In genomic region chr5:157670662-157671591, GRCh38 we compare ENCODE assay signal across 8 cellular contexts. TPM values are rescaled to one million over a fixed set of nuclear protein-coding genes. Genes with fewer than 3 reads are reported as not detected.
A peak's percentile ranks its signal among the peaks of the same experiment; 100 is the strongest.
DNase-seq lines count a peak whose midpoint lies in the region; ATAC-seq, FAIRE-seq and TF ChIP-seq lines count a peak whose summit lies in the region.

Gene C5orf52, plus strand, starts transcription at chr5:157671533. Its CDS starts 82 bp downstream, at chr5:157671615.

- DNase-seq in GM12865 (ENCODE audit: low read depth) (peak; percentile 31), HT-29 (ENCODE audit: low spot score) (peak; percentile 89), esophagus squamous epithelium (lab: John Stamatoyannopoulos, UW) (no peak), natural killer cell (no peak), pons (ENCODE audit: low spot score) (no peak), RCC 7860 (ENCODE audit: low spot score) (no peak)
- peak; percentile 27 for DNase-seq in activated CD4-positive, alpha-beta memory T cell treated with anti-CD3 and anti-CD28 coated beads, Interleukin-2, amount 10 ng/mL, durations not matched to agents 7 days and 5 days

- H3K27ac ChIP-seq in esophagus squamous epithelium = peak within 1 kb of the TSS in 1 of 4 donors; percentile 30

- peak within 1 kb of the TSS; percentile 88 for H3K4me3 Mint-ChIP-seq in activated CD4-positive, alpha-beta memory T cell treated with anti-CD3 and anti-CD28 coated beads, Interleukin-2, amount 10 ng/mL, durations not matched to agents 7 days and 5 days
- peak within 1 kb of the TSS; percentile 82 for H3K4me3 Mint-ChIP-seq in natural killer cell

- H3K36me3 Mint-ChIP-seq in activated CD4-positive, alpha-beta memory T cell treated with anti-CD3 and anti-CD28 coated beads, Interleukin-2, amount 10 ng/mL, durations not matched to agents 7 days and 5 days (ENCODE audit: low read depth) = peaks cover 6% of the 10 kb centered on the region
- H3K36me3 Mint-ChIP-seq in natural killer cell = peaks cover 6% of the 10 kb centered on the region

- peaks cover 0 to 17% (median 11%) of the 10 kb centered on the region in 3 donors for H3K4me1 ChIP-seq in esophagus squamous epithelium

- POLR2A ChIA-PET in activated CD4-positive, alpha-beta memory T cell treated with anti-CD3 and anti-CD28 coated beads, Interleukin-2, amount 10 ng/mL, durations not matched to agents 7 days and 5 days (lab: Charles Lee) = interaction anchor here (0.9 to 1.5 kb wide), 3 partner anchors 20 to 146 kb away, joined by 3 to 5 read pairs (median 4); no protein-coding TSS in a partner anchor

- ATAC-seq in natural killer cell (peak; percentile 47 to 51 (median 47)), GM18861 (IDR thresholded peaks at IDR 0.05; ENCODE audit: unreplicated experiment) (no peak)

- H3K4me1 Mint-ChIP-seq in activated CD4-positive, alpha-beta memory T cell treated with anti-CD3 and anti-CD28 coated beads, Interleukin-2, amount 10 ng/mL, durations not matched to agents 7 days and 5 days = peaks cover 25% of the 10 kb centered on the region
- peaks cover 24 to 27% of the 10 kb centered on the region in 2 donors for H3K4me1 Mint-ChIP-seq in natural killer cell

- TF ChIP-seq CTCF in GM12865 (IDR thresholded peaks at IDR 0.05; ENCODE audit: insufficient read depth, low read depth, low read length, missing control alignments) = no peak
- no peak for TF ChIP-seq CTCF in esophagus squamous epithelium (IDR thresholded peaks at IDR 0.05)
- no peak for TF ChIP-seq CTCF in natural killer cell (IDR thresholded peaks at IDR 0.05)

- H3K27me3 ChIP-seq in esophagus squamous epithelium = peaks cover 0 to 10% (median 0%) of the 10 kb centered on the region in 4 donors

- H3K4me3 ChIP-seq in GM12865 (ENCODE audit: low read depth, low read length) = peak within 1 kb of the TSS; percentile 58
- H3K4me3 ChIP-seq in esophagus squamous epithelium = peak within 1 kb of the TSS; percentile 46 to 81 (median 57)

- WGBS in esophagus squamous epithelium, 2 donors = 1% methylated on average over 24 to 25 of the region's 59 CpGs

- peaks cover 29% of the 10 kb centered on the region for H3K27me3 Mint-ChIP-seq in activated CD4-positive, alpha-beta memory T cell treated with anti-CD3 and anti-CD28 coated beads, Interleukin-2, amount 10 ng/mL, durations not matched to agents 7 days and 5 days
- peaks cover 43 to 52% of the 10 kb centered on the region in 2 donors for H3K27me3 Mint-ChIP-seq in natural killer cell (ENCODE audit: low read depth in 2 of 2)

- H3K27ac Mint-ChIP-seq in activated CD4-positive, alpha-beta memory T cell treated with anti-CD3 and anti-CD28 coated beads, Interleukin-2, amount 10 ng/mL, durations not matched to agents 7 days and 5 days = peak within 1 kb of the TSS; percentile 27
- peak within 1 kb of the TSS in 1 of 2 donors; percentile 73 for H3K27ac Mint-ChIP-seq in natural killer cell

- no peaks in the 10 kb centered on the region for H3K36me3 ChIP-seq in esophagus squamous epithelium

- H3K9me3 ChIP-seq in esophagus squamous epithelium = no peaks in the 10 kb centered on the region

- TF ChIP-seq POLR2A in esophagus squamous epithelium (IDR thresholded peaks at IDR 0.05) = no peak

- CTCF ChIA-PET in activated CD4-positive, alpha-beta memory T cell treated with anti-CD3 and anti-CD28 coated beads, Interleukin-2, amount 10 ng/mL, durations not matched to agents 7 days and 5 days (lab: Charles Lee) = interaction anchor here (0.5 to 4.6 kb wide), 6 partner anchors 19 to 239 kb away, joined by 3 to 48 read pairs (median 4); partner anchors contain the start of gene LSM11

- no peak for FAIRE-seq in RCC 7860 (lab: Jason Lieb, UNC)

- no peaks in the 10 kb centered on the region for H3K9me3 Mint-ChIP-seq in activated CD4-positive, alpha-beta memory T cell treated with anti-CD3 and anti-CD28 coated beads, Interleukin-2, amount 10 ng/mL, durations not matched to agents 7 days and 5 days
- H3K9me3 Mint-ChIP-seq in natural killer cell = no peaks in the 10 kb centered on the region

- intact Hi-C loops in esophagus squamous epithelium (cut with DNase I) (no loop called here), natural killer cell (cut with micrococcal nuclease) (loop anchor here (5.0 kb wide), 1 partner anchor 71 kb away; the partner anchor contains the start of gene LSM11)

RNA-seq across cellular contexts. Expression of gene C5orf52, which starts in this region (rescaled TPM):
- total RNA-seq in HT-29 (2014; rRNA removed; shearing (Covaris generic)) = not detected in 2 replicates
- total RNA-seq in activated CD4-positive, alpha-beta memory T cell treated with anti-CD3 and anti-CD28 coated beads, Interleukin-2, amount 10 ng/mL, durations not matched to agents 7 days and 5 days = not detected
- total RNA-seq in esophagus squamous epithelium = not detected
- not detected for total RNA-seq in natural killer cell

Comparison
In these comparisons a context has a peak if more than half of its experiments do, and no peak if none do; other contexts are left out.
1. Peak in DNase-seq in HT-29; RNA of the gene not detected or under 1 TPM.
2. Peak in DNase-seq in activated CD4-positive, alpha-beta memory T cell treated with anti-CD3 and anti-CD28 coated beads, Interleukin-2, amount 10 ng/mL, durations not matched to agents 7 days and 5 days; RNA of the gene not detected or under 1 TPM.
3. Peak in ATAC-seq in natural killer cell; RNA of the gene not detected or under 1 TPM.